ENCODE assay signal across 7 cellular contexts in genomic region chr1:1728308-1729115, GRCh38. TPM values are rescaled to one million over a fixed set of nuclear protein-coding genes. Genes with fewer than 3 reads are reported as not detected.
A peak's percentile ranks its signal among the peaks of the same experiment; 100 is the strongest.
DNase-seq lines count a peak whose midpoint lies in the region; ATAC-seq and TF ChIP-seq lines count a peak whose summit lies in the region.
"Not testable (repeated sequence)": the region's sequence is repeated elsewhere in the genome, so short reads cannot be mapped to it uniquely, and the experiment has no call there.

No MANE protein-coding gene starts in this region.

- H3K4me3 ChIP-seq in coronary artery, gastrocnemius medialis: not testable (repeated sequence)

- TF ChIP-seq POLR2A in gastrocnemius medialis (IDR thresholded peaks at IDR 0.05), result not testable (repeated sequence)

- H3K4me1 ChIP-seq in gastrocnemius medialis, result peaks cover 14 to 16% of the 10 kb centered on the region in 2 donors

- H3K27ac ChIP-seq in coronary artery (peak overlapping the region in 1 of 2 donors; percentile 53), gastrocnemius medialis (peak overlapping the region; percentile 36 to 74 (median 70))

- ATAC-seq in left ventricle myocardium superior (peak; percentile 6), gastrocnemius medialis (peak; percentile 6 to 9)

- in situ Hi-C loops in gastrocnemius medialis (cut with MboI; ENCODE audit: low sequenced_read_pairs in 4 of 4), result not testable (repeated sequence)

- DNase-seq in EH (ENCODE audit: low read depth) (peak; percentile 88), MV-4-11 (lab: John Stamatoyannopoulos, UW) (peak; percentile 55), T-helper 9 cell (peak; percentile 30), coronary artery (ENCODE audit: low spot score) (peak; percentile 26), gastrocnemius medialis (peak in 1 of 2 donors; percentile 41)
- DNase-seq in activated effector memory CD4-positive, alpha-beta T cell treated with Interleukin-2 at 50 U/mL for 16 hours, result peak; percentile 49
- not testable (repeated sequence) for DNase-seq in left ventricle myocardium superior

- TF ChIP-seq CTCF in coronary artery (IDR thresholded peaks at IDR 0.05); gastrocnemius medialis (IDR thresholded peaks at IDR 0.05 in 4 of 5, conservative IDR thresholded peaks at IDR 0.05 in 1 of 5): not testable (repeated sequence)

- H3K36me3 ChIP-seq in gastrocnemius medialis, result peaks cover 0 to 28% of the 10 kb centered on the region in 2 donors

- intact Hi-C loops in left ventricle myocardium superior (cut with micrococcal nuclease); gastrocnemius medialis (cut with DNase I; ENCODE audit: low total_unique reads): not testable (repeated sequence)

- not testable (repeated sequence) for H3K9me3 ChIP-seq in gastrocnemius medialis

- H3K27me3 ChIP-seq in gastrocnemius medialis, result not testable (repeated sequence)

RNA-seq across cellular contexts. Expression of gene CDK11A, which starts 4.4 kb away (rescaled TPM):
- total RNA-seq in left ventricle myocardium superior (22.3 TPM), gastrocnemius medialis (10 to 100 TPM in 3 of 4 donors, 1 to 10 TPM in 1; 9.0 to 14.6 (median 11.6) TPM)

RNA-seq across cellular contexts. Expression of gene SLC35E2B, which starts 35.9 kb away (rescaled TPM):
- total RNA-seq in left ventricle myocardium superior (25.3 TPM), gastrocnemius medialis (10 to 100 TPM; 13.5 to 21.8 (median 15.2) TPM)

RNA-seq across cellular contexts. Expression of gene NADK, which starts 49.8 kb away (rescaled TPM):
- total RNA-seq in left ventricle myocardium superior, result 24.4 TPM
- total RNA-seq in gastrocnemius medialis, result 10 to 100 TPM; 20.1 to 33.1 (median 32.5) TPM
